In the genomic region with DNA sequence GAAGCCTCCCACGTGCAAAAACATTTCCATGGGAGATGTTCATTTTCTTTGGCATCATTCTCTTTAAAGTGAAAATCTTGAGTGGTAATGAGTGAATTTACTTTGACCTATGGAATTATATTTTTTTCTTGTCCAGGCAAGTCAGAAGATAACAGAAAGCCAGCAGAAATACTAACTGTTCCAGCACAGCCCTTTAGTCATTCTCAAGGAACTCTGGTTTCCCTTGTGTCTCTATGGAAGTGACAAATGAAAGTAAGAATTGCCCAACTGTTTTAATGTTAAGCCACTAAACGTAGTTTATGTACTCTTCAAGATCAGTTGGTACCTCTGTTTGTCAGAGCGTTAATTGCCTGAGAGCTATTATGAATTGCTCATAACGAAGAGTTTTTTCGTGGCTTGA, we compare ENCODE assay signal across 19 cellular contexts.
"Had no signal": no experiment of that assay in that cellular context is flagged by ENCODE, and none has a peak within 500 bp of the region (broad histone marks: within the 10 kb centered on the region; RNA-seq: fewer than 3 reads in every experiment).

No MANE protein-coding gene starts in this region.

- H2AFZ ChIP-seq: hepatocyte had no signal

- H3K4me1 ChIP-seq: colonic mucosa, esophagus squamous epithelium, left lung, thyroid gland had no signal

- H3K27ac ChIP-seq: colonic mucosa, esophagus squamous epithelium, hepatocyte, left lung, thyroid gland had no signal

- H3K79me2 ChIP-seq: hepatocyte had no signal

- DNase-seq: activated CD4-positive, alpha-beta T cell treated with anti-CD3 and anti-CD28 coated beads for 48 hours; activated CD8-positive, alpha-beta memory T cell treated with anti-CD3 and anti-CD28 coated beads, Interleukin-2, amount 50 U/mL, for 48 hours; activated naive CD8-positive, alpha-beta T cell treated with anti-CD3 and anti-CD28 coated beads for 36 hours; anterior cingulate cortex; caudate nucleus; colonic mucosa; esophagus squamous epithelium; left lung; mucosa of descending colon; natural killer cell; posterior cingulate gyrus; retina; stimulated activated CD4-positive, alpha-beta T cell treated with anti-CD3 and anti-CD28 coated beads, Interleukin-15, amount 100 ng/mL, for 24 hours; stimulated activated CD4-positive, alpha-beta T cell treated with anti-CD3 and anti-CD28 coated beads, Interleukin-4, amount 100 ng/mL, for 1 hour; stimulated activated naive B cell treated with anti-CD40 and anti-IgM and Interleukin-4, amounts not matched to agents 10 μg/mL and 1 μg/mL and 100 μg/mL, for 72 hours; T-helper 2 cell; thyroid gland had no signal

- H3K27me3 ChIP-seq: colonic mucosa, esophagus squamous epithelium, hepatocyte, left lung, thyroid gland had no signal

- H3K36me3 ChIP-seq: colonic mucosa, esophagus squamous epithelium, left lung, thyroid gland had no signal

- H3K4me2 ChIP-seq: hepatocyte had no signal

- H3K9me3 ChIP-seq: colonic mucosa, esophagus squamous epithelium, left lung, mucosa of descending colon, thyroid gland had no signal

- ATAC-seq: left lung; mucosa of descending colon; natural killer cell; stimulated activated naive B cell treated with anti-CD40 and anti-IgM and Interleukin-4, amounts not matched to agents 10 μg/mL and 1 μg/mL and 100 μg/mL, for 72 hours; WTC11 had no signal

- H3K4me3 ChIP-seq: colonic mucosa, esophagus squamous epithelium, hepatocyte, left lung, mucosa of descending colon, thyroid gland had no signal
